In genomic region chr7:103915958-103916357, GRCh38 we compare ENCODE assay signal across 1 cellular context.
TF ChIP-seq lines count a peak whose summit lies in the region.

No MANE protein-coding gene starts in this region.

TF ChIP-seq in K562, 482 proteins besides CTCF, POLR2A, EP300 and RAD21 (continued from another document and continues in another):
- TF ChIP-seq ATF4 (CRISPR knock-in tag; IDR thresholded peaks at IDR 0.05) = 0 out of 2 replicates have a peak, but pooled peaks have one; percentile 43
- TF ChIP-seq ZNF217 (CRISPR knock-in tag; IDR thresholded peaks at IDR 0.05) = no peak
- no peak for TF ChIP-seq HNRNPK (IDR thresholded peaks at IDR 0.05; ENCODE audit: low read depth, low read length, poor library complexity, severe bottlenecking)
- TF ChIP-seq FOXA3 (CRISPR knock-in tag; conservative IDR thresholded peaks at IDR 0.05 in 1 of 2, IDR thresholded peaks at IDR 0.05 in 1 of 2) = no peak
- no peak for TF ChIP-seq SNAPC5 (CRISPR knock-in tag; IDR thresholded peaks at IDR 0.05)
- no peak for TF ChIP-seq SAP30 (IDR thresholded peaks at IDR 0.05; ENCODE audit: borderline replicate concordance, insufficient read depth, low read depth, low read length, poor library complexity, severe bottlenecking)
- no peak for TF ChIP-seq NR2C1 (IDR thresholded peaks at IDR 0.05)
- no peak for TF ChIP-seq NR2C1 (tag; IDR thresholded peaks at IDR 0.05)
- no peak for TF ChIP-seq MTA1 (IDR thresholded peaks at IDR 0.05; ENCODE audit: borderline replicate concordance)
- TF ChIP-seq CREB5 (CRISPR knock-in tag; IDR thresholded peaks at IDR 0.05) = no peak
- peak; percentile 52 for TF ChIP-seq TAF9B (IDR thresholded peaks at IDR 0.05; ENCODE audit: partially characterized antibody)
- no peak for TF ChIP-seq NKRF (IDR thresholded peaks at IDR 0.05; ENCODE audit: borderline replicate concordance)
- TF ChIP-seq RBM17 (IDR thresholded peaks at IDR 0.05; ENCODE audit: borderline replicate concordance, low read depth, low read length) = no peak
- TF ChIP-seq ZNF707 (CRISPR knock-in tag; conservative IDR thresholded peaks at IDR 0.05) = no peak
- TF ChIP-seq USF2 (CRISPR knock-in tag; IDR thresholded peaks at IDR 0.05) = no peak
- TF ChIP-seq TCF15 (CRISPR knock-in tag; IDR thresholded peaks at IDR 0.05) = no peak
- TF ChIP-seq ZNF175 (CRISPR knock-in tag; IDR thresholded peaks at IDR 0.05; ENCODE audit: low read depth) = peak; percentile 40; the same call in 1 of the 2 replicates
- TF ChIP-seq ZNF584 (CRISPR knock-in tag; IDR thresholded peaks at IDR 0.05; ENCODE audit: low read depth) = no peak
- TF ChIP-seq SUPT5H (IDR thresholded peaks at IDR 0.05) = no peak
- TF ChIP-seq SREBF1 (IDR thresholded peaks at IDR 0.05; ENCODE audit: borderline replicate concordance, low read depth, low read length) = no peak
- no peak for TF ChIP-seq ZBTB33 (CRISPR knock-in tag; IDR thresholded peaks at IDR 0.05)
- peak in 1 of 2 experiments; percentile 29; a peak in 2 of 4 replicates for TF ChIP-seq FOXK2 (conservative IDR thresholded peaks at IDR 0.05 in 1 of 2, IDR thresholded peaks at IDR 0.05 in 1 of 2; ENCODE audit: low read depth in 2 of 2)
- peak; percentile 81 for TF ChIP-seq ZNF316 (IDR thresholded peaks at IDR 0.05)
- TF ChIP-seq SMAD2 (IDR thresholded peaks at IDR 0.05; ENCODE audit: low read depth, low read length) = no peak
- peak; percentile 80 for TF ChIP-seq SMARCE1 (IDR thresholded peaks at IDR 0.05)
- TF ChIP-seq ZNF592 (IDR thresholded peaks at IDR 0.05) = peak; percentile 88
- TF ChIP-seq TBL1XR1 (IDR thresholded peaks at IDR 0.05; ENCODE audit: low read length in 2 of 2) = no peak
- TF ChIP-seq ZNF561 (CRISPR knock-in tag; conservative IDR thresholded peaks at IDR 0.05) = no peak
- no peak for TF ChIP-seq NCOA6 (IDR thresholded peaks at IDR 0.05)
- no peak for TF ChIP-seq ZNF143 (CRISPR knock-in tag; IDR thresholded peaks at IDR 0.05)
- TF ChIP-seq KLF6 (CRISPR knock-in tag; IDR thresholded peaks at IDR 0.05; ENCODE audit: borderline replicate concordance) = no peak
- peak; percentile 62 for TF ChIP-seq MAFK (IDR thresholded peaks at IDR 0.05; ENCODE audit: low read length)
- TF ChIP-seq ATF7 (IDR thresholded peaks at IDR 0.05) = peak; percentile 90
- no peak for TF ChIP-seq SRF (CRISPR knock-in tag; IDR thresholded peaks at IDR 0.05)
- no peak for TF ChIP-seq NFXL1 (CRISPR knock-in tag; IDR thresholded peaks at IDR 0.05)
- TF ChIP-seq CBFA2T2 (conservative IDR thresholded peaks at IDR 0.05) = no peak
- peak; percentile 99 for TF ChIP-seq JUN (IDR thresholded peaks at IDR 0.05; ENCODE audit: borderline replicate concordance, low read depth, low read length)
- TF ChIP-seq JUN (CRISPR knock-in tag; IDR thresholded peaks at IDR 0.05; ENCODE audit: borderline replicate concordance) = no peak
- TF ChIP-seq TAF1 (IDR thresholded peaks at IDR 0.05; ENCODE audit: control insufficient read depth, extremely low read depth, insufficient read depth, low read length, severe bottlenecking) = no peak
- TF ChIP-seq MEIS2 (IDR thresholded peaks at IDR 0.05; ENCODE audit: partially characterized antibody) = peak; percentile 99
- peak; percentile 93 for TF ChIP-seq DPF2 (IDR thresholded peaks at IDR 0.05)
- no peak for TF ChIP-seq GATAD2B (IDR thresholded peaks at IDR 0.05; ENCODE audit: borderline replicate concordance)
- no peak for TF ChIP-seq NBN (IDR thresholded peaks at IDR 0.05; ENCODE audit: low read depth)
- TF ChIP-seq EZH2 (IDR thresholded peaks at IDR 0.05; ENCODE audit: borderline replicate concordance, low read depth, low read length) = no peak
- TF ChIP-seq ZKSCAN1 (IDR thresholded peaks at IDR 0.05; ENCODE audit: low read depth, low read length) = no peak
- TF ChIP-seq CREB1 (IDR thresholded peaks at IDR 0.05) = peak; percentile 91
- TF ChIP-seq CREB1 (CRISPR knock-in tag; IDR thresholded peaks at IDR 0.05) = peak; percentile 67
- no peak for TF ChIP-seq ZEB2 (IDR thresholded peaks at IDR 0.05)
- TF ChIP-seq CTBP1 (IDR thresholded peaks at IDR 0.05; ENCODE audit: borderline replicate concordance) = peak; percentile 62
- TF ChIP-seq RREB1 (CRISPR knock-in tag; IDR thresholded peaks at IDR 0.05) = no peak
- TF ChIP-seq EHMT2 (IDR thresholded peaks at IDR 0.05) = 0 out of 2 replicates have a peak, but pooled peaks have one; percentile 14
- peak; percentile 76 for TF ChIP-seq CEBPB (tag; IDR thresholded peaks at IDR 0.05)
- TF ChIP-seq ZNF551 (CRISPR knock-in tag; IDR thresholded peaks at IDR 0.05) = no peak
